8 cellular contexts compared by ENCODE assay signal in genomic region chr3:158727499-158728377, GRCh38. TPM values are rescaled to one million over a fixed set of nuclear protein-coding genes. Genes with fewer than 3 reads are reported as not detected.
A peak's percentile ranks its signal among the peaks of the same experiment; 100 is the strongest.
DNase-seq lines count a peak whose midpoint lies in the region; ATAC-seq, FAIRE-seq and TF ChIP-seq lines count a peak whose summit lies in the region.

No MANE protein-coding gene starts in this region.

- no peak overlapping the region for H3K4me3 Mint-ChIP-seq in H9

- peak; percentile 92 to 95 for TF ChIP-seq RAD21 in K562 (CRISPR knock-in tag; conservative IDR thresholded peaks at IDR 0.05 in 1 of 2, IDR thresholded peaks at IDR 0.05 in 1 of 2)

- H3K79me2 ChIP-seq in H9 (ENCODE audit: insufficient read depth, low read length) (no peaks in the 10 kb centered on the region), K562 (ENCODE audit: control insufficient read depth, insufficient read depth, low read length) (no peaks in the 10 kb centered on the region; the same call in 2 of the 3 replicates)

- H2BK20ac ChIP-seq in H9 (ENCODE audit: low read depth, low read length, poor library complexity, severe bottlenecking): no peak overlapping the region

- no peaks in the 10 kb centered on the region for H3K79me1 ChIP-seq in H9 (ENCODE audit: insufficient read depth, low read depth, low read length, poor library complexity, severe bottlenecking)

- TF ChIP-seq EP300 in K562 (IDR thresholded peaks at IDR 0.05; ENCODE audit: low read length): no peak

- WGBS in H9 (ENCODE audit: extremely low coverage, insufficient read length, low lambda C conversion rate): no CpG with 5 or more reads among the region's 14 CpGs
- WGBS in K562 (ENCODE audit: insufficient coverage, low coverage, missing lambda C conversion rate): 34% methylated on average over 14 of the region's 14 CpGs
- WGBS in iPS DF 6.9 (ENCODE audit: insufficient coverage, insufficient read length): no CpG with 5 or more reads among the region's 14 CpGs

- H4K20me1 ChIP-seq in H9 (ENCODE audit: control insufficient read depth, insufficient read depth, insufficient read length): no peaks in the 10 kb centered on the region
- H4K20me1 ChIP-seq in K562 (replicated peaks; ENCODE audit: control insufficient read depth, insufficient read depth, low read length): no peaks in the 10 kb centered on the region

- no peaks in the 10 kb centered on the region for H3K9me3 ChIP-seq in H9 (ENCODE audit: control insufficient read depth, low read depth, low read length)
- no peaks in the 10 kb centered on the region for H3K9me3 ChIP-seq in SJCRH30 (replicated peaks)
- H3K9me3 ChIP-seq in K562 (replicated peaks; ENCODE audit: control insufficient read depth, insufficient read depth, low read depth, low read length): peaks cover 6% of the 10 kb centered on the region; the same call in 1 of the 2 replicates
- no peaks in the 10 kb centered on the region for H3K9me3 ChIP-seq in iPS DF 6.9 (ENCODE audit: control insufficient read depth, insufficient read depth, low read length)

- no peaks in the 10 kb centered on the region for H3K36me3 Mint-ChIP-seq in H9 (ENCODE audit: insufficient read depth in 1 of 3, low read depth in 3 of 3)

- POLR2A ChIA-PET in K562 (lab: Yijun Ruan, JAX): interaction anchor here (0.5 to 1.1 kb wide), 7 partner anchors 21 to 83 kb away, joined by 3 read pairs; partner anchors contain the start of gene GFM1

- H3K4me1 Mint-ChIP-seq in H9: peaks cover 6 to 15% of the 10 kb centered on the region in 2 experiments

- TF ChIP-seq CTCF in H9 (conservative IDR thresholded peaks at IDR 0.05) (peak; percentile 78), K562 (IDR thresholded peaks at IDR 0.05 in 2 of 3, conservative IDR thresholded peaks at IDR 0.05 in 1 of 3; ENCODE audit: insufficient read depth in 2 of 3, low read depth in 1 of 3, low read length in 3 of 3) (peak; percentile 77 to 89 (median 83))

- no peak overlapping the region for H2BK12ac ChIP-seq in H9 (ENCODE audit: insufficient read length, low read depth, low read length)

- no peaks in the 10 kb centered on the region; the same call in 1 of the 2 replicates for H3K27me3 ChIP-seq in H9 (ENCODE audit: insufficient read depth, low read length)
- no peaks in the 10 kb centered on the region for H3K27me3 ChIP-seq in SJCRH30
- H3K27me3 ChIP-seq in K562 (ENCODE audit: control insufficient read depth in 2 of 2, insufficient read depth in 2 of 2, low read length in 2 of 2): no peaks in the 10 kb centered on the region
- peaks cover 4% of the 10 kb centered on the region; the same call in 1 of the 2 replicates for H3K27me3 ChIP-seq in iPS DF 6.9 (ENCODE audit: control insufficient read depth, insufficient read depth, low read length)

- H3K27ac ChIP-seq in H9 (ENCODE audit: insufficient read length, low read depth, low read length): no peak overlapping the region
- H3K27ac ChIP-seq in SJCRH30: no peak overlapping the region
- H3K27ac ChIP-seq in K562 (ENCODE audit: extremely low read depth, low read depth, low read length): peak overlapping the region; percentile 3; the same call in 1 of the 3 replicates
- H3K27ac ChIP-seq in iPS DF 6.9 (ENCODE audit: low read length): no peak overlapping the region

- no TSS peak for BruUV-seq in K562 (replicated peaks; lab: Mats Ljungman, UMichigan)

- H3K23me2 ChIP-seq in H9 (ENCODE audit: insufficient read length, low read depth, low read length, poor library complexity, severe bottlenecking): peaks cover 14% of the 10 kb centered on the region

- no peak overlapping the region for H3K14ac ChIP-seq in H9 (ENCODE audit: insufficient read depth, low read length)

- H3K27me3 Mint-ChIP-seq in H9 (ENCODE audit: low read depth): peaks cover 17% of the 10 kb centered on the region

- no peak overlapping the region for H2BK5ac ChIP-seq in H9 (ENCODE audit: insufficient read length, low read length)

- peak in 3 of 4 experiments; percentile 18 to 30 (median 18) for DNase-seq in stimulated activated CD4-positive, alpha-beta T cell treated with anti-CD3 and anti-CD28 coated beads, Interleukin-1b, Interleukin-23, amount 100 ng/mL, for 24 hours (ENCODE audit: low read depth in 4 of 4, low spot score in 1 of 4)
- DNase-seq in stimulated activated CD4-positive, alpha-beta T cell treated with anti-CD3 and anti-CD28 coated beads, Interleukin-4, amount 100 ng/mL, for 1 hour: no peak
- peak; percentile 39 for DNase-seq in H9
- DNase-seq in LoVo (ENCODE audit: low spot score): peak; percentile 78
- peak; percentile 28 to 68 for DNase-seq in SJCRH30
- peak; percentile 65 to 81 (median 73) for DNase-seq in K562 (ENCODE audit: extremely low read depth in 1 of 4, low spot score in 3 of 4)
- peak; percentile 60 for DNase-seq in iPS DF 6.9 (ENCODE audit: low read depth, low spot score)
- DNase-seq in stimulated activated CD4-positive, alpha-beta T cell treated with anti-CD3 and anti-CD28 coated beads, Interleukin-2, amount 100 ng/mL, for 24 hours: peak; percentile 30 to 52

- TF ChIP-seq POLR2A in K562 (conservative IDR thresholded peaks at IDR 0.05): no peak

- H3K4me1 ChIP-seq in H9 (ENCODE audit: insufficient read depth, low read length) (no peaks in the 10 kb centered on the region; the same call in 1 of the 2 replicates), SJCRH30 (peaks cover 2% of the 10 kb centered on the region; the same call in 1 of the 2 replicates), K562 (replicated peaks in 1 of 2; ENCODE audit: control insufficient read depth in 2 of 2, insufficient read depth in 2 of 2, low read length in 2 of 2) (peaks cover 3 to 10% of the 10 kb centered on the region in 2 experiments; a peak in 3 of 5 replicates), iPS DF 6.9 (ENCODE audit: control insufficient read depth, insufficient read depth, low read length) (peaks cover 1% of the 10 kb centered on the region; the same call in 1 of the 2 replicates)

- no peaks in the 10 kb centered on the region for H3K9me1 ChIP-seq in K562 (ENCODE audit: control insufficient read depth, insufficient read depth, low read length)

- H2AFZ ChIP-seq in H9 (ENCODE audit: low read length) (no peak overlapping the region), K562 (ENCODE audit: low read depth, low read length) (peak overlapping the region; percentile 61)

- no peak overlapping the region for H3T11ph ChIP-seq in H9 (ENCODE audit: low read length)

- H3K56ac ChIP-seq in H9 (ENCODE audit: insufficient read length, low read depth, low read length): no peak overlapping the region

- H3K9ac ChIP-seq in H9 (ENCODE audit: extremely low read depth, insufficient read length, low read length): no peak overlapping the region
- no peak overlapping the region for H3K9ac ChIP-seq in K562 (ENCODE audit: insufficient read depth in 1 of 2, low read depth in 2 of 2, low read length in 2 of 2)

- no peak overlapping the region for H3K27ac Mint-ChIP-seq in H9

- H3K36me3 ChIP-seq in SJCRH30 (no peaks in the 10 kb centered on the region), K562 (ENCODE audit: control insufficient read depth, insufficient read depth, low read length) (peaks cover 13% of the 10 kb centered on the region; the same call in 2 of the 3 replicates), iPS DF 6.9 (ENCODE audit: control insufficient read depth, insufficient read depth, low read length) (no peaks in the 10 kb centered on the region; the same call in 1 of the 2 replicates)

- H2AK5ac ChIP-seq in H9 (ENCODE audit: insufficient read length, low read length): no peak overlapping the region

- CTCF ChIA-PET in K562 (lab: Yijun Ruan, JAX; ENCODE audit: low intra/inter-chr PET ratio): interaction anchor here (0.6 to 3.5 kb wide), 4 partner anchors 10 to 68 kb away, joined by 3 to 81 read pairs (median 5); no protein-coding TSS in a partner anchor

- FAIRE-seq in K562 (lab: Jason Lieb, UNC): peak; percentile 96

- H2BK120ac ChIP-seq in H9 (ENCODE audit: low read depth, low read length, poor library complexity, severe bottlenecking): no peak overlapping the region

- no peak overlapping the region for H3K4me2 ChIP-seq in H9 (ENCODE audit: insufficient read depth, insufficient read length, low read length)
- no peak overlapping the region for H3K4me2 ChIP-seq in K562 (ENCODE audit: insufficient read depth, low read length)

- no peak overlapping the region for H3K23ac ChIP-seq in H9 (ENCODE audit: insufficient read length, low read depth, low read length)

- no peak overlapping the region for H3K18ac ChIP-seq in H9 (ENCODE audit: insufficient read length, low read depth, low read length)

- H3K4ac ChIP-seq in H9 (ENCODE audit: low read depth, low read length): no peak overlapping the region

- H3K9me3 Mint-ChIP-seq in H9: no peaks in the 10 kb centered on the region

- no peak overlapping the region for H4K5ac ChIP-seq in H9 (ENCODE audit: insufficient read length, low read depth, low read length)

- intact Hi-C loops in K562 (cut with micrococcal nuclease): loop anchor here (1.0 to 10.0 kb wide), 5 partner anchors 46 to 193 kb away; partner anchors contain the start of gene MLF1

- peak; percentile 87 for ATAC-seq in K562

- H4K91ac ChIP-seq in H9 (ENCODE audit: insufficient read length, low read depth, low read length): no peak overlapping the region

- H3K4me3 ChIP-seq in SJCRH30 (no peak overlapping the region), K562 (no peak overlapping the region), iPS DF 6.9 (ENCODE audit: low read length) (no peak overlapping the region)

- no peak overlapping the region for H2BK15ac ChIP-seq in H9 (ENCODE audit: low read depth, low read length)

- no peak overlapping the region for H4K8ac ChIP-seq in H9 (replicated peaks; ENCODE audit: insufficient read length, low read depth, low read length)

- in situ Hi-C loops in K562 (cut with MboI): loop anchor here (5.0 kb wide), 1 partner anchor 65 kb away; no protein-coding TSS in a partner anchor

RNA-seq across cellular contexts. Expression of gene RARRES1, which starts 4.5 kb away (rescaled TPM):
- total RNA-seq in H9 (2021) (0.72 and 0.81 TPM in 2 replicates), K562 (2014; rRNA removed) (not detected in 2 replicates), K562 (2014; rRNA removed; fragmentation: Illumina TruSeq; extraction: Trizol) (not detected in 2 replicates), K562 (2015; rRNA removed; fragmentation: Illumina TruSeq; extraction: Trizol) (not detected in 2 replicates), K562 (2021) (not detected in 2 replicates)
- total RNA-seq in SJCRH30 (2014; rRNA removed; shearing (Covaris generic)): not detected in 2 replicates
- total RNA-seq in K562 (2011; cell fraction: chromatin; rRNA removed; ENCODE audit: low replicate concordance): not detected in 2 replicates
- not detected in 2 replicates for total RNA-seq in K562 (2011; cell fraction: nucleolus; rRNA removed)
- not detected in 2 replicates for total RNA-seq in K562 (2011; cell fraction: nucleoplasm; rRNA removed)
- polyA plus RNA-seq in K562 (2011; rRNA removed) (not detected in 2 replicates), K562 (2014; fragmentation: Illumina TruSeq; extraction: Trizol) (not detected in 2 replicates), K562 (2014; fragmentation: Nextera tagmentation; extraction: Ambion mirVana) (not detected), K562 (2014; rRNA removed) (not detected in 2 replicates)
- polyA plus RNA-seq in K562 (2011; cell fraction: cytosol; rRNA removed): not detected in 2 replicates
- polyA plus RNA-seq in K562 (2011; cell fraction: nucleus; rRNA removed): not detected in 2 replicates
- not detected in 2 replicates for polyA plus RNA-seq in K562 (2012)
- polyA minus RNA-seq in K562 (2011; rRNA and poly(A)+ RNA removed): not detected in 2 replicates
- not detected in 2 replicates for polyA minus RNA-seq in K562 (2011; cell fraction: cytosol; rRNA and poly(A)+ RNA removed)
- polyA minus RNA-seq in K562 (2011; cell fraction: nucleus; rRNA and poly(A)+ RNA removed): not detected in 2 replicates

RNA-seq across cellular contexts. Expression of gene LXN, which starts 55.3 kb away (rescaled TPM):
- total RNA-seq in H9 (2021): 6.7 and 7.7 TPM in 2 replicates
- not detected in 2 replicates for total RNA-seq in SJCRH30 (2014; rRNA removed; shearing (Covaris generic))
- not detected in 2 replicates for total RNA-seq in K562 (2011; cell fraction: chromatin; rRNA removed; ENCODE audit: low replicate concordance)
- total RNA-seq in K562 (2011; cell fraction: nucleolus; rRNA removed): not detected in 2 replicates
- total RNA-seq in K562 (2011; cell fraction: nucleoplasm; rRNA removed): not detected in 2 replicates
- total RNA-seq in K562 (2014; rRNA removed): not detected in 2 replicates
- total RNA-seq in K562 (2014; rRNA removed; fragmentation: Illumina TruSeq; extraction: Trizol): not detected in 2 replicates
- total RNA-seq in K562 (2015; rRNA removed; fragmentation: Illumina TruSeq; extraction: Trizol): not detected in 2 replicates
- total RNA-seq in K562 (2021): 0.13 and 0.34 TPM in 2 replicates
- polyA plus RNA-seq in K562 (2011; rRNA removed): not detected in 2 replicates
- polyA plus RNA-seq in K562 (2011; cell fraction: cytosol; rRNA removed): not detected in 2 replicates
- not detected in 2 replicates for polyA plus RNA-seq in K562 (2011; cell fraction: nucleus; rRNA removed)
- polyA plus RNA-seq in K562 (2012): not detected in 2 replicates
- not detected in 2 replicates for polyA plus RNA-seq in K562 (2014; fragmentation: Illumina TruSeq; extraction: Trizol)
- polyA plus RNA-seq in K562 (2014; fragmentation: Nextera tagmentation; extraction: Ambion mirVana): under 1 TPM in 1 of 2 experiments, not detected in 1; 0.08 TPM
- not detected in 2 replicates for polyA plus RNA-seq in K562 (2014; rRNA removed)
- not detected in 2 replicates for polyA minus RNA-seq in K562 (2011; rRNA and poly(A)+ RNA removed)
- not detected in 2 replicates for polyA minus RNA-seq in K562 (2011; cell fraction: cytosol; rRNA and poly(A)+ RNA removed)
- polyA minus RNA-seq in K562 (2011; cell fraction: nucleus; rRNA and poly(A)+ RNA removed): not detected in 2 replicates
